ENCODE assay signal across 9 cellular contexts in the genomic region with DNA sequence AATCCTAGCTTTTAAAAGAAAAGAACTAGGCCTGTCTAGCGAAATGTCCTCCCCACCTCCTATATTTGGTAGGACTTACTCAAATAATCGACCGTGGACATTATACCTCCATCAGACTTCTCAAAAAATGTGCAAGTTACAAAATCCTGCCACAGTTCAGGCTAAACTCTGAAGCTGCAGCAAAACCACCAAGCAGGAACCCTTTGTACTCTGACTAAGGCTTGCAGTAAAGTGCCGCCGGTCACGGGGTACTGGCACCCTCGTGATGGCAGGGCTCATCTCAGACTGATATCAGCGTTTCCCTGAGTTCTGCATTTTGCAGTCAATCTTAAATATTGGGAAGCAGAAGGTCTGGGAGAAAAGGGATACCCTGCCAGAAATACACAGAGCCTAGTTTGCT. TPM values are rescaled to one million over a fixed set of nuclear protein-coding genes. Genes with fewer than 3 reads are reported as not detected.
A peak's percentile ranks its signal among the peaks of the same experiment; 100 is the strongest.
DNase-seq lines count a peak whose midpoint lies in the region; FAIRE-seq and TF ChIP-seq lines count a peak whose summit lies in the region.
"Had no signal": no experiment of that assay in that cellular context is flagged by ENCODE, and none has a peak within 500 bp of the region (broad histone marks: within the 10 kb centered on the region; RNA-seq: fewer than 3 reads in every experiment).

No MANE protein-coding gene starts in this region.

- H3K9ac ChIP-seq in HUES48 (ENCODE audit: low read depth, low read length): no peak overlapping the region
- no peak overlapping the region for H3K9ac ChIP-seq in Karpas-422 (ENCODE audit: low read length)

- H3K27me3 ChIP-seq in HUES48 (ENCODE audit: control insufficient read depth, insufficient read depth, low read length) (no peaks in the 10 kb centered on the region), Karpas-422 (ENCODE audit: low read length) (no peaks in the 10 kb centered on the region)

- no peak for TF ChIP-seq POLR2A in GM12891 (IDR thresholded peaks at IDR 0.05; ENCODE audit: low read depth, low read length)

- intact Hi-C loops in activated CD4-positive, alpha-beta memory T cell treated with anti-CD3 and anti-CD28 coated beads for 36 hours (cut with micrococcal nuclease): no loop called here
- intact Hi-C loops in posterior cingulate gyrus (cut with DNase I): no loop called here

- no peak overlapping the region for H2AFZ ChIP-seq in Karpas-422 (ENCODE audit: low read length)

- peak overlapping the region; percentile 59 for H3K27ac Mint-ChIP-seq in activated CD4-positive, alpha-beta memory T cell treated with anti-CD3 and anti-CD28 coated beads for 36 hours

- no peaks in the 10 kb centered on the region for H3K9me2 ChIP-seq in Karpas-422 (replicated peaks; ENCODE audit: insufficient read depth, low read length)

- peaks cover 63% of the 10 kb centered on the region for H3K79me2 ChIP-seq in Karpas-422 (ENCODE audit: low read length)

- H3K4me2 ChIP-seq in Karpas-422 (ENCODE audit: low read depth, low read length, poor library complexity, severe bottlenecking): no peak overlapping the region

- POLR2A ChIA-PET in activated CD4-positive, alpha-beta memory T cell treated with anti-CD3 and anti-CD28 coated beads for 36 hours (lab: Charles Lee): interaction anchor here (1.0 to 1.4 kb wide), 3 partner anchors 15 to 184 kb away, joined by 4 to 8 read pairs (median 5); partner anchors contain the start of gene SLC11A2

- peaks cover 34% of the 10 kb centered on the region for H3K36me3 ChIP-seq in HUES48 (ENCODE audit: control insufficient read depth, insufficient read depth, low read length)
- peaks cover 14% of the 10 kb centered on the region; the same call in 1 of the 2 replicates for H3K36me3 ChIP-seq in Karpas-422 (ENCODE audit: insufficient read depth, low read length)

- DNase-seq in activated CD4-positive, alpha-beta memory T cell treated with anti-CD3 and anti-CD28 coated beads for 36 hours: peak; percentile 74
- peak; percentile 70 for DNase-seq in fibroblast of peridontal ligament (ENCODE audit: extremely low read depth)
- DNase-seq in posterior cingulate gyrus: peak; percentile 79 to 98 (median 88)
- no peak for DNase-seq in Karpas-422
- no peak for DNase-seq in RPMI8226
- DNase-seq in amniotic stem cell (lab: John Stamatoyannopoulos, UW): no peak
- no peak for DNase-seq in GM12891 (ENCODE audit: insufficient read length, low spot score)

- no peak for FAIRE-seq in GM12891 (lab: Jason Lieb, UNC)
- FAIRE-seq: GM18507 had no signal

- H3K27me3 Mint-ChIP-seq in activated CD4-positive, alpha-beta memory T cell treated with anti-CD3 and anti-CD28 coated beads for 36 hours: no peaks in the 10 kb centered on the region

- CTCF ChIA-PET in activated CD4-positive, alpha-beta memory T cell treated with anti-CD3 and anti-CD28 coated beads for 36 hours (lab: Charles Lee): interaction anchor here (1.0 to 2.0 kb wide), 6 partner anchors 16 to 244 kb away, joined by 3 to 7 read pairs (median 5); partner anchors contain the start of gene SLC11A2

- H3K27ac ChIP-seq in HUES48 (ENCODE audit: low read depth, low read length) (peak overlapping the region; percentile 33), Karpas-422 (ENCODE audit: low read length) (no peak overlapping the region)

- peaks cover 24% of the 10 kb centered on the region for H3K36me3 Mint-ChIP-seq in activated CD4-positive, alpha-beta memory T cell treated with anti-CD3 and anti-CD28 coated beads for 36 hours

- peaks cover 45% of the 10 kb centered on the region for H3K4me1 Mint-ChIP-seq in activated CD4-positive, alpha-beta memory T cell treated with anti-CD3 and anti-CD28 coated beads for 36 hours (ENCODE audit: low read depth)

- H3K9me3 ChIP-seq in HUES48 (ENCODE audit: control insufficient read depth, insufficient read depth, low read length) (no peaks in the 10 kb centered on the region), Karpas-422 (ENCODE audit: low read length) (no peaks in the 10 kb centered on the region)

- no peaks in the 10 kb centered on the region for H3K9me3 Mint-ChIP-seq in activated CD4-positive, alpha-beta memory T cell treated with anti-CD3 and anti-CD28 coated beads for 36 hours

- H3K4me3 Mint-ChIP-seq in activated CD4-positive, alpha-beta memory T cell treated with anti-CD3 and anti-CD28 coated beads for 36 hours: peak overlapping the region; percentile 40

- H3K4me3 ChIP-seq in HUES48 (ENCODE audit: low read depth, low read length) (no peak overlapping the region), Karpas-422 (ENCODE audit: low read length) (no peak overlapping the region)

- no peaks in the 10 kb centered on the region for H4K20me1 ChIP-seq in Karpas-422 (ENCODE audit: insufficient read depth, low read depth, low read length)

- H3K4me1 ChIP-seq in HUES48 (ENCODE audit: control insufficient read depth, insufficient read depth, low read length) (peaks cover 22% of the 10 kb centered on the region), Karpas-422 (ENCODE audit: low read length) (peaks cover 23% of the 10 kb centered on the region)

TF ChIP-seq in GM12891, 5 proteins besides CTCF, POLR2A, EP300 and RAD21:
- TF ChIP-seq PAX5 (IDR thresholded peaks at IDR 0.05; ENCODE audit: insufficient read depth, low read length, severe bottlenecking) (no peak), TAF1 (IDR thresholded peaks at IDR 0.05; ENCODE audit: low read depth, low read length) (no peak), SPI1 (IDR thresholded peaks at IDR 0.05; ENCODE audit: low read depth, low read length) (no peak), POLR2AphosphoS5 (IDR thresholded peaks at IDR 0.05; ENCODE audit: low read depth, low read length) (no peak), POU2F2 (IDR thresholded peaks at IDR 0.05; ENCODE audit: low read depth, low read length) (no peak)

RNA-seq across cellular contexts. Expression of gene SLC11A2, which starts 17.1 kb away (rescaled TPM):
- total RNA-seq in activated CD4-positive, alpha-beta memory T cell treated with anti-CD3 and anti-CD28 coated beads for 36 hours: 10 to 100 TPM; 41.4 to 41.6 TPM
- total RNA-seq in Karpas-422 (2014; rRNA removed; shearing (Covaris generic); ENCODE audit: low replicate concordance): 38.2 and 47.4 TPM in 2 replicates
- polyA plus RNA-seq in GM12891 (2012; ENCODE audit: low read depth, missing spikeins): 7.5 TPM

RNA-seq across cellular contexts. Expression of gene LETMD1, which starts 39.1 kb away (rescaled TPM):
- 10 to 100 TPM; 79.8 to 84.0 TPM for total RNA-seq in activated CD4-positive, alpha-beta memory T cell treated with anti-CD3 and anti-CD28 coated beads for 36 hours
- total RNA-seq in Karpas-422 (2014; rRNA removed; shearing (Covaris generic); ENCODE audit: low replicate concordance): 95.0 and 105 TPM in 2 replicates
- 68.1 TPM for polyA plus RNA-seq in GM12891 (2012; ENCODE audit: low read depth, missing spikeins)

RNA-seq across cellular contexts. Expression of gene HIGD1C, which starts 56.7 kb away (rescaled TPM):
- total RNA-seq in activated CD4-positive, alpha-beta memory T cell treated with anti-CD3 and anti-CD28 coated beads for 36 hours: not detected
- total RNA-seq in Karpas-422 (2014; rRNA removed; shearing (Covaris generic); ENCODE audit: low replicate concordance): not detected in 2 replicates
- not detected for polyA plus RNA-seq in GM12891 (2012; ENCODE audit: low read depth, missing spikeins)

Comparison
In these comparisons a context has a peak if more than half of its experiments do, and no peak if none do; other contexts are left out.
1. DNase-seq: peak in activated CD4-positive, alpha-beta memory T cell treated with anti-CD3 and anti-CD28 coated beads for 36 hours (single experiment), fibroblast of peridontal ligament (single experiment) and posterior cingulate gyrus (10 of 10); none in Karpas-422 (single experiment), RPMI8226 (single experiment), amniotic stem cell (single experiment) and GM12891 (single experiment).